Comparison of ENCODE assay signal across 26 cellular contexts in the genomic region with DNA sequence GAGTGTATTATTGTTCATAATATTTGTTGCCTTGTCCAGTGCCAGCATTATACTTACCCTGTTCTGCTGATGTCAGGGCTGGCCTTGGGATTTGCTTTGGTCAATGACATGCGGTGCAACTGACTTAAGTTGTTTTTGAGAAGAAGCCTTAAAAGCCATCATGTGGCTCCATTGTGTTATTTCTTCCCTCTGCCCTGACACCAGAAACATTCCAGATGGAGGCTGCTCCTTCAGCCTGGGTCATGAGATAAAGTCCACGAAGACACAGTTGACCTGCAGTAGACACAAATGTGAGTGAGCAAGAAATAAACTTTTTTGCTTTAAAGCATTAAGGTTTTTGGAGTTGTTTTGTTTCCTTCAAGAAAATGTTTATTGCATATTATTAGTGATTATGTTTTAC.
"Had no signal": no experiment of that assay in that cellular context is flagged by ENCODE, and none has a peak within 500 bp of the region (broad histone marks: within the 10 kb centered on the region; RNA-seq: fewer than 3 reads in every experiment).

No MANE protein-coding gene starts in this region.

- H3K9me3 Mint-ChIP-seq: dendritic cell treated with granulocyte-macrophage colony-stimulating factor and Interleukin-4, amounts not matched to agents 40 ng/mL and 50 ng/mL, for 4 days; naive thymus-derived CD4-positive, alpha-beta T cell; nephron; neural progenitor cell; stimulated activated memory B cell treated with anti-CD40 and anti-IgM and Interleukin-4, amounts not matched to agents 10 μg/mL and 1 μg/mL and 100 μg/mL, for 72 hours; type B pancreatic cell had no signal

- H3K27me3 ChIP-seq: colonic mucosa, heart right ventricle, neural progenitor cell, right atrium auricular region, testis, tibial artery had no signal

- H3K27ac ChIP-seq: colonic mucosa, epithelial cell of prostate, heart right ventricle, neural progenitor cell, prostate gland, right atrium auricular region, testis, tibial artery had no signal

- H3K4me3 ChIP-seq: colonic mucosa, heart right ventricle, neural progenitor cell, prostate gland, right atrium auricular region, testis, tibial artery had no signal

- H3K4me1 ChIP-seq: colonic mucosa, neural progenitor cell, prostate gland, testis had no signal

- ATAC-seq: esophagus mucosa; heart right ventricle; left lobe of liver; naive thymus-derived CD4-positive, alpha-beta T cell; sciatic nerve; stimulated activated memory B cell treated with anti-CD40 and anti-IgM and Interleukin-4, amounts not matched to agents 10 μg/mL and 1 μg/mL and 100 μg/mL, for 72 hours; stimulated activated naive CD8-positive, alpha-beta T cell treated with anti-CD3 and anti-CD28 coated beads, Interleukin-15, Interleukin-2, amounts not matched to agents 100 U/mL and 50 U/mL, for 24 hours had no signal

- H2AFZ ChIP-seq: neural progenitor cell had no signal

- DNase-seq: colonic mucosa; effector CD8-positive, alpha-beta T cell; endodermal cell; foreskin fibroblast; glutamatergic neuron; heart right ventricle; kidney; mesendoderm; midbrain; naive thymus-derived CD4-positive, alpha-beta T cell; stimulated activated CD4-positive, alpha-beta T cell treated with anti-CD3 and anti-CD28 coated beads, Interleukin-4, amount 100 ng/mL, for 4 hours; stimulated activated naive CD8-positive, alpha-beta T cell treated with anti-CD3 and anti-CD28 coated beads, Interleukin-15, Interleukin-2, amounts not matched to agents 100 U/mL and 50 U/mL, for 24 hours; substantia nigra; testis; tibial artery had no signal

- H3K36me3 ChIP-seq: colonic mucosa, heart right ventricle, neural progenitor cell, prostate gland, right atrium auricular region, tibial artery had no signal

- H3K27me3 Mint-ChIP-seq: dendritic cell treated with granulocyte-macrophage colony-stimulating factor and Interleukin-4, amounts not matched to agents 40 ng/mL and 50 ng/mL, for 4 days; stimulated activated memory B cell treated with anti-CD40 and anti-IgM and Interleukin-4, amounts not matched to agents 10 μg/mL and 1 μg/mL and 100 μg/mL, for 72 hours had no signal

- H3K4me3 Mint-ChIP-seq: dendritic cell treated with granulocyte-macrophage colony-stimulating factor and Interleukin-4, amounts not matched to agents 40 ng/mL and 50 ng/mL, for 4 days; endodermal cell; naive thymus-derived CD4-positive, alpha-beta T cell; nephron; neural progenitor cell; stimulated activated memory B cell treated with anti-CD40 and anti-IgM and Interleukin-4, amounts not matched to agents 10 μg/mL and 1 μg/mL and 100 μg/mL, for 72 hours; type B pancreatic cell had no signal

- H3K4me2 ChIP-seq: neural progenitor cell had no signal

- H3K36me3 Mint-ChIP-seq: naive thymus-derived CD4-positive, alpha-beta T cell; neural progenitor cell; stimulated activated memory B cell treated with anti-CD40 and anti-IgM and Interleukin-4, amounts not matched to agents 10 μg/mL and 1 μg/mL and 100 μg/mL, for 72 hours; type B pancreatic cell had no signal

- H3K4me1 Mint-ChIP-seq: naive thymus-derived CD4-positive, alpha-beta T cell; neural progenitor cell; stimulated activated memory B cell treated with anti-CD40 and anti-IgM and Interleukin-4, amounts not matched to agents 10 μg/mL and 1 μg/mL and 100 μg/mL, for 72 hours had no signal

- H3K9me3 ChIP-seq: colonic mucosa, heart right ventricle, prostate gland, right atrium auricular region, testis, tibial artery had no signal

- H3K27ac Mint-ChIP-seq: dendritic cell treated with granulocyte-macrophage colony-stimulating factor and Interleukin-4, amounts not matched to agents 40 ng/mL and 50 ng/mL, for 4 days; endodermal cell; naive thymus-derived CD4-positive, alpha-beta T cell; nephron; neural progenitor cell; stimulated activated memory B cell treated with anti-CD40 and anti-IgM and Interleukin-4, amounts not matched to agents 10 μg/mL and 1 μg/mL and 100 μg/mL, for 72 hours; type B pancreatic cell had no signal
